Comparison of ENCODE assay signal across 19 cellular contexts in the genomic region with DNA sequence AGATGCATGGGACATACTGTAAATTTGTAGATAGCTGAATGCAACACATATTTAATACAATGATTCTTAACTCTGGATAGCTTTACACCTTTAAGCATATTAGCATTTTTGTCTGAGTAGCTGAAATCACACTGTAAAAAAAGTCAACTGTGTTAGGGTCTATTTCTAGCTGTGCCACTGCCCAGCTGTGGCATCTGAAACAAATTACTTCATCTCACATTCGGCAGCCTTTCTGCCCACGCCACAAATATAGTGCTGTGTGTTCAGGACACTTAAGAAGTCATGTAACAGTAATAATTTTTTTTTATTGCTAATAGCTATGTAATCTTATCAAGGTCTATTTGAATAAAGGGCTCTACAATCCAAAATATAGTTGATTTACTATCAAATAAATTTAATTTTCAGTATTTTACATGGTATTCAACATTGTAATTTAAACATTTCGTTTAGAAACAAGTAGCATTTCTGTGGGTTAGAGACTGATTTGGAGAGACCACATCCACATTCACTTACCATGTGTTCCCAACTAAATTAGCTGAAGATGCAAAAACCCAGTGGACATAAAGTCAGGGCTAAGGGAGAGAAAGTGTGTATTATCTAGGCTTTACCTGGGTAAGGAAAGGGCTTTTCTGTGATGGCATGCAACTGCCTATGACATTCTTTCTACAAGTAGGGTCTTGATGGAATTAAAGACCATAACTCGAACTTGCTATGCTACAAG.
"Had no signal": no experiment of that assay in that cellular context is flagged by ENCODE, and none has a peak within 500 bp of the region (broad histone marks: within the 10 kb centered on the region; RNA-seq: fewer than 3 reads in every experiment).

No MANE protein-coding gene starts in this region.

- H3K4me1 ChIP-seq: breast epithelium, foreskin keratinocyte, left lung, upper lobe of right lung had no signal

- DNase-seq: activated naive CD4-positive, alpha-beta T cell treated with anti-CD3 and anti-CD28 coated beads for 36 hours; activated naive CD8-positive, alpha-beta T cell treated with anti-CD3 and anti-CD28 coated beads, Interleukin-2, amount 50 U/mL, for 24 hours; aorta; cerebellar nuclear complex; effector memory CD4-positive, alpha-beta T cell; foreskin keratinocyte; glutamatergic neuron; hypothalamus; kidney; left lung; natural killer cell; retina; upper lobe of right lung had no signal

- H3K4me3 ChIP-seq: breast epithelium, left lung, thoracic aorta, upper lobe of right lung had no signal

- H3K9me3 ChIP-seq: breast epithelium, left lung, neutrophil, thoracic aorta, upper lobe of right lung had no signal

- ATAC-seq: activated CD4-positive, CD25-positive, alpha-beta regulatory T cell treated with anti-CD3 and anti-CD28 coated beads, Interleukin-2, amount 50 U/mL, for 24 hours; activated naive CD8-positive, alpha-beta T cell treated with anti-CD3 and anti-CD28 coated beads, Interleukin-2, amount 50 U/mL, for 24 hours; activated T-helper 17 cell treated with anti-CD3 and anti-CD28 coated beads, Interleukin-2, amount 50 U/mL, for 72 hours; foreskin keratinocyte; left lung; natural killer cell; upper lobe of right lung had no signal

- H2AFZ ChIP-seq: parathyroid adenoma had no signal

- H3K9ac ChIP-seq: parathyroid adenoma had no signal

- H3K27me3 ChIP-seq: breast epithelium, foreskin keratinocyte, left lung, neutrophil, upper lobe of right lung had no signal

- H3K27ac ChIP-seq: breast epithelium, foreskin keratinocyte, left lung, neutrophil, parathyroid adenoma, thoracic aorta, upper lobe of right lung had no signal

- H3K36me3 ChIP-seq: breast epithelium, left lung, neutrophil, thoracic aorta, upper lobe of right lung had no signal

- FAIRE-seq: kidney had no signal
